ENCODE assay signal across 9 cellular contexts in genomic region chr22:42202669-42203068, GRCh38.
A peak's percentile ranks its signal among the peaks of the same experiment; 100 is the strongest.
DNase-seq lines count a peak whose midpoint lies in the region; ATAC-seq, FAIRE-seq and TF ChIP-seq lines count a peak whose summit lies in the region.
"Had no signal": no experiment of that assay in that cellular context is flagged by ENCODE, and none has a peak within 500 bp of the region (broad histone marks: within the 10 kb centered on the region; RNA-seq: fewer than 3 reads in every experiment).

No MANE protein-coding gene starts in this region.

- H3K4me1 ChIP-seq in astrocyte (ENCODE audit: insufficient read depth, low read length) (no peaks in the 10 kb centered on the region), heart right ventricle (peaks cover 0 to 27% (median 5%) of the 10 kb centered on the region in 9 donors)

- intact Hi-C loops in activated CD4-positive, alpha-beta T cell treated with anti-CD3 and anti-CD28 coated beads, Interleukin-2, amount 10 ng/mL, durations not matched to agents 24 days and 14 days (cut with micrococcal nuclease), result loop anchor here (2.0 to 10.0 kb wide), 2 partner anchors 20 to 62 kb away; no protein-coding TSS in a partner anchor
- intact Hi-C loops in heart right ventricle (cut with DNase I), result no loop called here

- H2AFZ ChIP-seq in astrocyte (ENCODE audit: low read depth, low read length), result no peak overlapping the region

- H3K36me3 ChIP-seq in astrocyte (ENCODE audit: insufficient read depth, low read length) (peaks cover 4% of the 10 kb centered on the region), heart right ventricle (peaks cover 0 to 17% (median 0%) of the 10 kb centered on the region in 9 donors)

- H3K4me3 ChIP-seq in astrocyte (ENCODE audit: insufficient read depth, low read depth, low read length) (no peak overlapping the region), heart right ventricle (no peak overlapping the region)

- POLR2A ChIA-PET in WTC11 (lab: Charles Lee), result no interaction called here

- peak overlapping the region; percentile 84 for H3K4me3 Mint-ChIP-seq in activated CD4-positive, alpha-beta T cell treated with anti-CD3 and anti-CD28 coated beads, Interleukin-2, amount 10 ng/mL, durations not matched to agents 24 days and 14 days
- H3K4me3 Mint-ChIP-seq in astrocyte (ENCODE audit: unreplicated experiment) (no peak overlapping the region), WTC11 (no peak overlapping the region)

- 91 to 94% methylated on average over 6 of the region's 6 CpGs for WGBS in heart right ventricle, 2 donors

- H3K27me3 Mint-ChIP-seq in activated CD4-positive, alpha-beta T cell treated with anti-CD3 and anti-CD28 coated beads, Interleukin-2, amount 10 ng/mL, durations not matched to agents 24 days and 14 days, result no peaks in the 10 kb centered on the region
- no peaks in the 10 kb centered on the region for H3K27me3 Mint-ChIP-seq in astrocyte (ENCODE audit: low read depth, unreplicated experiment)
- no peaks in the 10 kb centered on the region for H3K27me3 Mint-ChIP-seq in WTC11 (ENCODE audit: low read depth)

- DNase-seq in Daoy (ENCODE audit: low read depth) (peak; percentile 44), astrocyte (ENCODE audit: low read depth) (peak; percentile 57), heart right ventricle (no peak), WTC11 (ENCODE audit: low spot score) (no peak)
- peak; percentile 85 for DNase-seq in activated CD4-positive, alpha-beta T cell treated with anti-CD3 and anti-CD28 coated beads, Interleukin-2, amount 10 ng/mL, durations not matched to agents 24 days and 14 days
- peak; percentile 8 to 21 for DNase-seq in stimulated activated CD4-positive, alpha-beta T cell treated with anti-CD3 and anti-CD28 coated beads, Interleukin-1b, Interleukin-23, amount 100 ng/mL, for 1 hour (ENCODE audit: low read depth in 2 of 2)
- DNase-seq: cerebellar nuclear complex had no signal

- no peak overlapping the region for H3K9ac ChIP-seq in astrocyte (ENCODE audit: low read length)

- H3K4me2 ChIP-seq in astrocyte (ENCODE audit: low read length), result no peak overlapping the region

- peak overlapping the region; percentile 84 for H3K27ac Mint-ChIP-seq in activated CD4-positive, alpha-beta T cell treated with anti-CD3 and anti-CD28 coated beads, Interleukin-2, amount 10 ng/mL, durations not matched to agents 24 days and 14 days
- H3K27ac Mint-ChIP-seq in astrocyte (ENCODE audit: unreplicated experiment), result peak overlapping the region; percentile 84
- no peak overlapping the region; the same call in 1 of the 2 replicates for H3K27ac Mint-ChIP-seq in WTC11

- FAIRE-seq in astrocyte (lab: Jason Lieb, UNC), result no peak

- H3K27me3 ChIP-seq in astrocyte (ENCODE audit: insufficient read depth, low read length) (no peaks in the 10 kb centered on the region), heart right ventricle (no peaks in the 10 kb centered on the region)

- ATAC-seq in GM19035 (IDR thresholded peaks at IDR 0.05; ENCODE audit: unreplicated experiment) (no peak), GM21576 (IDR thresholded peaks at IDR 0.05; ENCODE audit: unreplicated experiment) (no peak), heart right ventricle (no peak), WTC11 (no peak)

- H3K9me3 ChIP-seq in astrocyte (ENCODE audit: insufficient read depth, low read depth, low read length), result no peaks in the 10 kb centered on the region
- H3K9me3 ChIP-seq in heart right ventricle, result no peaks in the 10 kb centered on the region

- TF ChIP-seq CTCF in astrocyte (IDR thresholded peaks at IDR 0.05; ENCODE audit: insufficient read depth, low read depth, low read length) (no peak), heart right ventricle (IDR thresholded peaks at IDR 0.05) (no peak), WTC11 (IDR thresholded peaks at IDR 0.05) (no peak)

- H3K27ac ChIP-seq in astrocyte (ENCODE audit: low read depth, low read length) (no peak overlapping the region), heart right ventricle (no peak overlapping the region)

- peaks cover 85% of the 10 kb centered on the region for H4K20me1 ChIP-seq in astrocyte (ENCODE audit: insufficient read depth, low read length)

- H3K9me3 Mint-ChIP-seq in activated CD4-positive, alpha-beta T cell treated with anti-CD3 and anti-CD28 coated beads, Interleukin-2, amount 10 ng/mL, durations not matched to agents 24 days and 14 days, result no peaks in the 10 kb centered on the region
- H3K9me3 Mint-ChIP-seq in astrocyte (ENCODE audit: unreplicated experiment) (peaks cover 11% of the 10 kb centered on the region), WTC11 (no peaks in the 10 kb centered on the region; the same call in 1 of the 2 replicates)

- CTCF ChIA-PET in WTC11 (lab: Charles Lee), result no interaction called here

- peaks cover 49% of the 10 kb centered on the region for H3K79me2 ChIP-seq in astrocyte (ENCODE audit: insufficient read depth, low read length)

- H3K4me1 Mint-ChIP-seq in activated CD4-positive, alpha-beta T cell treated with anti-CD3 and anti-CD28 coated beads, Interleukin-2, amount 10 ng/mL, durations not matched to agents 24 days and 14 days, result peaks cover 39% of the 10 kb centered on the region
- H3K4me1 Mint-ChIP-seq in astrocyte (ENCODE audit: low read depth, unreplicated experiment) (peaks cover 20% of the 10 kb centered on the region), WTC11 (peaks cover 20% of the 10 kb centered on the region)

- H3K36me3 Mint-ChIP-seq in activated CD4-positive, alpha-beta T cell treated with anti-CD3 and anti-CD28 coated beads, Interleukin-2, amount 10 ng/mL, durations not matched to agents 24 days and 14 days (ENCODE audit: low read depth), result peaks cover 36% of the 10 kb centered on the region
- H3K36me3 Mint-ChIP-seq in astrocyte (ENCODE audit: low read depth, unreplicated experiment) (peaks cover 21% of the 10 kb centered on the region), WTC11 (peaks cover 26% of the 10 kb centered on the region)

TF ChIP-seq in WTC11, 78 proteins besides CTCF, POLR2A, EP300 and RAD21:
- TF ChIP-seq OVOL2 (CRISPR knock-in tag; IDR thresholded peaks at IDR 0.05; ENCODE audit: borderline replicate concordance), result no peak
- TF ChIP-seq TEAD4 (CRISPR knock-in tag; IDR thresholded peaks at IDR 0.05), result no peak

Comparison
In these comparisons a context has a peak if more than half of its experiments do, and no peak if none do; other contexts are left out.
1. DNase-seq: peak in Daoy (single experiment), activated CD4-positive, alpha-beta T cell treated with anti-CD3 and anti-CD28 coated beads, Interleukin-2, amount 10 ng/mL, durations not matched to agents 24 days and 14 days (single experiment), astrocyte (single experiment) and stimulated activated CD4-positive, alpha-beta T cell treated with anti-CD3 and anti-CD28 coated beads, Interleukin-1b, Interleukin-23, amount 100 ng/mL, for 1 hour (2 of 2); none in heart right ventricle (0 of 2) and WTC11 (single experiment).